In the genomic region with DNA sequence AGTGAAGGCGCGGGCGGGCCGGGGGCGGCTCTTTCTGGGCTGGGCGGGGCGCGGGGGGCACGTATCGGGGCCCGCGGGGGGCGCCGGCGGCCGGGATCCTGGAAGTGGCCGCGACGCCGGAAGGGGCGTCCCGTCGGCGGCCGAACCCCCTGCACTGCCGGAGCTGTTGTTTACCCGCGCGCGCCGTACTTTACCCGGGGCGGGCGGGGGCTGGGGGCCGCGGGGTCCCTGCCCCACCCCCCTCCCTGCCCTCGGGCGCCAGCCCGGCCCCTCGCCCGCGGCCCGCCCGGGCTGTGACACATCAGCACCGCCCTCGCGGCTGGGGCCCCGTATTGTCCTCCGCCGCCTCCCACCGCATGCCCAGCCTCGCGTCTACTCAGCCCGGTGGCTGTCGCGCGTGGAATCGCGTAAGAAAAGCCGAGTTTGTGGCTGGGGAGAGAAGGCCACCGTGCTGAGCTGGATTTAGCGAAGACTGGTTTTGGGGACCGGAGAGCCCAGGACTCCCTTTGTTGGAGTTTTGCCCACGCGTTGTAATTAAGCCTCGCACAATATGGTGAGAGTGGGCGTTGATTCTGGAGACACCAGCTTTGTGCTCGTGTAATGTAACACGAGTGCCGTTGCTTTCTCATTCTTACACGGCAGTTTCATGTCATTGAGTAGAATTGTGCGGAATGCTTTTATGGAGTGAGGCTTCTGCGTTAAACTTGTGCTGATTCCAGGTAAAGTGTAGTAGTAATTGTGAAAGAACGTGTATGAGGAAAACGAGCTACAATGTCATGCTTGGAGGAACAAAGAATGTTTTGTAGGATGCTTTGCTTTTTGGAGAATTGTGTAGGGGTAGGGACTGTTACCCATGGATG, we compare ENCODE assay signal across 8 cellular contexts. TPM values are rescaled to one million over a fixed set of nuclear protein-coding genes. Genes with fewer than 3 reads are reported as not detected.
DNase-seq lines count a peak whose midpoint lies in the region; ATAC-seq and TF ChIP-seq lines count a peak whose summit lies in the region.

No MANE protein-coding gene starts in this region.

- H3K9me3 Mint-ChIP-seq in CD14-positive monocyte (peaks cover 0 to 3% (median 0%) of the 10 kb centered on the region in 7 donors), IgD-negative memory B cell (peaks cover 0 to 2% (median 0%) of the 10 kb centered on the region in 3 donors)

- H3K36me3 ChIP-seq in aorta (ENCODE audit: control insufficient read depth in 1 of 2, insufficient read depth in 2 of 2, low read length in 1 of 2) = no peaks in the 10 kb centered on the region

- H3K9me3 ChIP-seq in T-helper 17 cell (ENCODE audit: control insufficient read depth, low read length, poor library complexity, severe bottlenecking) = no peaks in the 10 kb centered on the region
- H3K9me3 ChIP-seq in aorta (ENCODE audit: control insufficient read depth, low read length) = no peaks in the 10 kb centered on the region

- intact Hi-C loops in CD14-positive monocyte (cut with micrococcal nuclease) (loop anchor here (1.0 to 5.0 kb wide), 4 partner anchors 67 to 137 kb away; no protein-coding TSS in a partner anchor), aorta (cut with DNase I) (loop anchor here (5.0 kb wide), 2 partner anchors 137 to 207 kb away; no protein-coding TSS in a partner anchor)

- H3K27me3 Mint-ChIP-seq in CD14-positive monocyte (ENCODE audit: low read depth in 3 of 3) (peaks cover 0 to 1% (median 0%) of the 10 kb centered on the region in 3 donors), IgD-negative memory B cell (no peaks in the 10 kb centered on the region), T-helper 17 cell (no peaks in the 10 kb centered on the region)

- peak overlapping the region; percentile 97 to 100 (median 99) for H3K27ac Mint-ChIP-seq in CD14-positive monocyte
- peak overlapping the region; percentile 93 to 97 (median 96) for H3K27ac Mint-ChIP-seq in IgD-negative memory B cell
- peak overlapping the region; percentile 96 for H3K27ac Mint-ChIP-seq in T-helper 17 cell

- peak overlapping the region; percentile 95 to 98 for H3K4me3 Mint-ChIP-seq in CD14-positive monocyte
- peak overlapping the region; percentile 88 to 96 (median 92) for H3K4me3 Mint-ChIP-seq in IgD-negative memory B cell
- H3K4me3 Mint-ChIP-seq in T-helper 17 cell = peak overlapping the region; percentile 93

- WGBS in aorta, 2 donors = 1% methylated on average over 24 to 75 of the region's 75 CpGs

- H3K27me3 ChIP-seq in aorta (ENCODE audit: control insufficient read depth in 1 of 2, insufficient read depth in 2 of 2, low read length in 1 of 2) = no peaks in the 10 kb centered on the region

- no peak for TF ChIP-seq CTCF in CD14-positive monocyte (IDR thresholded peaks at IDR 0.05)

- H3K4me1 ChIP-seq in aorta (ENCODE audit: control insufficient read depth in 1 of 2, insufficient read depth in 2 of 2, low read length in 2 of 2) = peaks cover 6 to 12% of the 10 kb centered on the region in 2 donors

- H3K36me3 Mint-ChIP-seq in CD14-positive monocyte (peaks cover 19 to 35% of the 10 kb centered on the region in 2 donors), IgD-negative memory B cell (no peaks in the 10 kb centered on the region), T-helper 17 cell (ENCODE audit: low read depth) (no peaks in the 10 kb centered on the region)

- DNase-seq in CD14-positive monocyte (ENCODE audit: low spot score) (peak; percentile 76), T-helper 17 cell (peak; percentile 54 to 57 (median 56)), hepatic stellate cell (ENCODE audit: low spot score) (peak; percentile 68), retina (peak; percentile 80), aorta (peak; percentile 81 to 90)

- H3K4me3 ChIP-seq in aorta (ENCODE audit: low read length in 2 of 2) = peak overlapping the region; percentile 70 to 88

- ATAC-seq in GM19467 (IDR thresholded peaks at IDR 0.05; ENCODE audit: unreplicated experiment) = peak; percentile 14
- ATAC-seq in T-helper 17 cell = peak; percentile 62
- peak; percentile 84 for ATAC-seq in aorta (ENCODE audit: low FRiP score)

- H3K4me1 Mint-ChIP-seq in CD14-positive monocyte (peaks cover 68% of the 10 kb centered on the region), IgD-negative memory B cell (peaks cover 45 to 65% (median 60%) of the 10 kb centered on the region in 3 donors), T-helper 17 cell (peaks cover 48% of the 10 kb centered on the region)

- H3K27ac ChIP-seq in angular gyrus (ENCODE audit: low read depth, low read length) = peak overlapping the region; percentile 46
- H3K27ac ChIP-seq in aorta (ENCODE audit: low read depth in 1 of 2, low read length in 2 of 2) = peak overlapping the region; percentile 59 to 71

RNA-seq across cellular contexts. Expression of a gene that starts 0.6 kb away (rescaled TPM):
- polyA plus RNA-seq in CD14-positive monocyte (100 to 1,000 TPM; 148 to 199 TPM), IgD-negative memory B cell (34.3 TPM), aorta (10 to 100 TPM; 12.1 to 14.8 TPM)
- total RNA-seq in T-helper 17 cell (10 to 100 TPM; 55.6 to 64.2 TPM), aorta (100 to 1,000 TPM in 1 of 2 donors, 10 to 100 TPM in 1; 90.1 to 103 TPM)

Comparison
In these comparisons a context has a peak if more than half of its experiments do, and no peak if none do; other contexts are left out.
1. Peak in every context shown above with its lines: DNase-seq, ATAC-seq, H3K4me3 ChIP-seq and H3K27ac ChIP-seq.
2. ATAC-seq: peak in every context shown above with its lines; median percentile 84 in aorta; 62 in T-helper 17 cell; 14 in GM19467.